Comparison of ENCODE assay signal across 15 cellular contexts in the genomic region with DNA sequence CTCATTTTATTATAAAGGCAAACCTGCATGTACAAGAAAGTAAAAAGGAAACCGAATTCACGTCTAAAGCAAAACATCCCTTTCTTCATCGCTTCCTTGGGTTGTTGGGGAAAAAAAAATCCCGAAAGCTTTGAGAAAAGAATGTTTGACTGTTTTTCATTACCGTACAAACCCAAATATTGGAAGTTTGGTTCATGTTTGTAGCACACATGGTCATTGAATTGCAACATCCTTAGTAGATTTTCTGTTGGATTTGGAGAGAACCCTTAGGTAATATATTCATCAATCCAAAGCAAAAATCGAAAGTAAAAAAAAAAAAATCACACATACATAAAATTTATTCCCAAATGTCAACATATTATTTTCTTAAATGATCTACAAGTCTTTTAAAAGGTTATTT.
"Had no signal": no experiment of that assay in that cellular context is flagged by ENCODE, and none has a peak within 500 bp of the region (broad histone marks: within the 10 kb centered on the region; RNA-seq: fewer than 3 reads in every experiment).

No MANE protein-coding gene starts in this region.

- H3K4me3 Mint-ChIP-seq: activated CD4-positive, alpha-beta memory T cell treated with anti-CD3 and anti-CD28 coated beads for 36 hours; activated naive CD8-positive, alpha-beta T cell; activated T-cell treated with anti-CD3 and anti-CD28 coated beads, Interleukin-2, amount 50 U/mL, for 4 hours; stimulated activated effector memory CD8-positive, alpha-beta T cell treated with anti-CD3 and anti-CD28 coated beads, Interleukin-12 subunit alpha, Interleukin-12 subunit beta, amount 100 ng/mL, for 72 hours had no signal

- H3K9me3 ChIP-seq: esophagus muscularis mucosa, gastroesophageal sphincter, neutrophil, transverse colon had no signal

- H3K4me1 Mint-ChIP-seq: stimulated activated effector memory CD8-positive, alpha-beta T cell treated with anti-CD3 and anti-CD28 coated beads, Interleukin-12 subunit alpha, Interleukin-12 subunit beta, amount 100 ng/mL, for 72 hours had no signal

- H3K4me1 ChIP-seq: esophagus muscularis mucosa, gastroesophageal sphincter had no signal

- H3K4me3 ChIP-seq: esophagus muscularis mucosa, gastroesophageal sphincter, transverse colon had no signal

- ATAC-seq: activated T-cell treated with anti-CD3 and anti-CD28 coated beads, Interleukin-2, amount 50 U/mL, for 4 hours; gastroesophageal sphincter; left ventricle myocardium superior; right cardiac atrium; stimulated activated effector memory CD8-positive, alpha-beta T cell treated with anti-CD3 and anti-CD28 coated beads, Interleukin-12 subunit alpha, Interleukin-12 subunit beta, amount 100 ng/mL, for 72 hours had no signal

- H3K9me3 Mint-ChIP-seq: activated T-cell treated with anti-CD3 and anti-CD28 coated beads, Interleukin-2, amount 50 U/mL, for 4 hours had no signal

- H3K36me3 ChIP-seq: brain microvascular endothelial cell, esophagus muscularis mucosa, gastroesophageal sphincter, neutrophil, transverse colon had no signal

- H3K27ac Mint-ChIP-seq: activated CD4-positive, alpha-beta memory T cell treated with anti-CD3 and anti-CD28 coated beads for 36 hours; activated naive CD8-positive, alpha-beta T cell; stimulated activated effector memory CD8-positive, alpha-beta T cell treated with anti-CD3 and anti-CD28 coated beads, Interleukin-12 subunit alpha, Interleukin-12 subunit beta, amount 100 ng/mL, for 72 hours had no signal

- H3K27me3 ChIP-seq: brain microvascular endothelial cell, esophagus muscularis mucosa, gastroesophageal sphincter, neutrophil, transverse colon had no signal

- H3K36me3 Mint-ChIP-seq: activated CD4-positive, alpha-beta memory T cell treated with anti-CD3 and anti-CD28 coated beads for 36 hours; activated naive CD8-positive, alpha-beta T cell; stimulated activated effector memory CD8-positive, alpha-beta T cell treated with anti-CD3 and anti-CD28 coated beads, Interleukin-12 subunit alpha, Interleukin-12 subunit beta, amount 100 ng/mL, for 72 hours had no signal

- DNase-seq: activated CD4-positive, alpha-beta memory T cell treated with anti-CD3 and anti-CD28 coated beads for 36 hours; activated CD4-positive, CD25-positive, alpha-beta regulatory T cell treated with anti-CD3 and anti-CD28 coated beads, Interleukin-2, amount 50 U/mL, for 72 hours; activated gamma-delta T cell; activated T-cell treated with anti-CD3 and anti-CD28 coated beads, Interleukin-2, amount 50 U/mL, for 4 hours; brain microvascular endothelial cell; cerebellar nuclear complex; dermis blood vessel endothelial cell; left ventricle myocardium superior; right cardiac atrium; transverse colon had no signal

- H3K27me3 Mint-ChIP-seq: activated CD4-positive, alpha-beta memory T cell treated with anti-CD3 and anti-CD28 coated beads for 36 hours; activated naive CD8-positive, alpha-beta T cell had no signal
